ENCODE assay signal across 32 cellular contexts in genomic region chr5:129718766-129719165, GRCh38. TPM values are rescaled to one million over a fixed set of nuclear protein-coding genes. Genes with fewer than 3 reads are reported as not detected.
"Had no signal": no experiment of that assay in that cellular context is flagged by ENCODE, and none has a peak within 500 bp of the region (broad histone marks: within the 10 kb centered on the region; RNA-seq: fewer than 3 reads in every experiment).

No MANE protein-coding gene starts in this region.

- H3K4me3 Mint-ChIP-seq: activated CD4-positive, alpha-beta memory T cell treated with anti-CD3 and anti-CD28 coated beads for 36 hours; activated CD4-positive, alpha-beta T cell treated with anti-CD3 and anti-CD28 coated beads, Interleukin-2, amount 10 ng/mL, durations not matched to agents 7 days and 5 days; activated naive CD4-positive, alpha-beta T cell treated with anti-CD3 and anti-CD28 coated beads, Interleukin-2, amount 10 ng/mL, durations not matched to agents 7 days and 5 days; activated naive CD8-positive, alpha-beta T cell treated with anti-CD3 and anti-CD28 coated beads for 36 hours; activated T-helper 17 cell treated with anti-CD3 and anti-CD28 coated beads, Interleukin-2, amount 50 U/mL, for 72 hours had no signal

- H3K4me1 ChIP-seq: adrenal gland, Peyer's patch, SJCRH30 had no signal

- H3K36me3 Mint-ChIP-seq: activated CD4-positive, alpha-beta memory T cell treated with anti-CD3 and anti-CD28 coated beads for 36 hours; activated naive CD4-positive, alpha-beta T cell treated with anti-CD3 and anti-CD28 coated beads, Interleukin-2, amount 10 ng/mL, durations not matched to agents 7 days and 5 days; activated naive CD8-positive, alpha-beta T cell treated with anti-CD3 and anti-CD28 coated beads for 36 hours had no signal

- H3K4me3 ChIP-seq: adrenal gland, Peyer's patch, SJCRH30 had no signal

- H3K36me3 ChIP-seq: adrenal gland, Peyer's patch, SJCRH30 had no signal

- H3K9me3 Mint-ChIP-seq: activated CD4-positive, alpha-beta memory T cell treated with anti-CD3 and anti-CD28 coated beads for 36 hours; activated CD4-positive, alpha-beta T cell treated with anti-CD3 and anti-CD28 coated beads, Interleukin-2, amount 10 ng/mL, durations not matched to agents 7 days and 5 days; activated naive CD4-positive, alpha-beta T cell treated with anti-CD3 and anti-CD28 coated beads, Interleukin-2, amount 10 ng/mL, durations not matched to agents 7 days and 5 days; activated naive CD8-positive, alpha-beta T cell treated with anti-CD3 and anti-CD28 coated beads for 36 hours; activated T-helper 17 cell treated with anti-CD3 and anti-CD28 coated beads, Interleukin-2, amount 50 U/mL, for 72 hours had no signal

- H3K4me2 ChIP-seq: SK-N-SH had no signal

- H3K4me1 Mint-ChIP-seq: activated CD4-positive, alpha-beta T cell treated with anti-CD3 and anti-CD28 coated beads, Interleukin-2, amount 10 ng/mL, durations not matched to agents 7 days and 5 days; activated naive CD4-positive, alpha-beta T cell treated with anti-CD3 and anti-CD28 coated beads, Interleukin-2, amount 10 ng/mL, durations not matched to agents 7 days and 5 days; activated naive CD8-positive, alpha-beta T cell treated with anti-CD3 and anti-CD28 coated beads for 36 hours; activated T-helper 17 cell treated with anti-CD3 and anti-CD28 coated beads, Interleukin-2, amount 50 U/mL, for 72 hours had no signal

- DNase-seq: activated CD4-positive, alpha-beta memory T cell treated with anti-CD3 and anti-CD28 coated beads for 36 hours; activated CD4-positive, alpha-beta T cell treated with anti-CD3 and anti-CD28 coated beads, Interleukin-2, amount 10 ng/mL, durations not matched to agents 7 days and 5 days; activated CD4-positive, CD25-positive, alpha-beta regulatory T cell; activated CD8-positive, alpha-beta memory T cell treated with anti-CD3 and anti-CD28 coated beads for 24 hours; activated gamma-delta T cell treated with Interleukin-2 at 50 U/mL for 16 hours; activated naive CD4-positive, alpha-beta T cell treated with anti-CD3 and anti-CD28 coated beads, Interleukin-2, amount 10 ng/mL, durations not matched to agents 7 days and 5 days; activated naive CD8-positive, alpha-beta T cell treated with anti-CD3 and anti-CD28 coated beads for 36 hours; activated T-cell treated with anti-CD3 and anti-CD28 coated beads for 4 hours; activated T-cell treated with anti-CD3 and anti-CD28 coated beads, Interleukin-2, amount 50 U/mL, for 48 hours; adrenal gland; anterior cingulate cortex; KG1; NCI-H1048; NCI-H146; NCI-H187 treated with DMSO at 0.1 percent for 48 hours; NCI-H2081 treated with DMSO at 0.1 percent for 48 hours; NCI-H510A; NCI-H526 treated with DMSO at 0.1 percent for 48 hours; NCI-H82; OCI-M1; Peyer's patch; Right ventricle myocardium superior; SJCRH30; SK-N-SH; T-helper 1 cell had no signal

- H3K27ac ChIP-seq: adrenal gland, Peyer's patch, RWPE1, SJCRH30, VCaP had no signal

- H3K27me3 ChIP-seq: adrenal gland, Peyer's patch, SJCRH30 had no signal

- H3K27ac Mint-ChIP-seq: activated CD4-positive, alpha-beta memory T cell treated with anti-CD3 and anti-CD28 coated beads for 36 hours; activated CD4-positive, alpha-beta T cell treated with anti-CD3 and anti-CD28 coated beads, Interleukin-2, amount 10 ng/mL, durations not matched to agents 7 days and 5 days; activated naive CD4-positive, alpha-beta T cell treated with anti-CD3 and anti-CD28 coated beads, Interleukin-2, amount 10 ng/mL, durations not matched to agents 7 days and 5 days; activated naive CD8-positive, alpha-beta T cell treated with anti-CD3 and anti-CD28 coated beads for 36 hours; activated T-helper 17 cell treated with anti-CD3 and anti-CD28 coated beads, Interleukin-2, amount 50 U/mL, for 72 hours had no signal

- H3K9ac ChIP-seq: SK-N-SH had no signal

- H3K9me3 ChIP-seq: adrenal gland, Peyer's patch, SJCRH30, SK-N-SH had no signal

- H3K27me3 Mint-ChIP-seq: activated CD4-positive, alpha-beta memory T cell treated with anti-CD3 and anti-CD28 coated beads for 36 hours; activated CD4-positive, alpha-beta T cell treated with anti-CD3 and anti-CD28 coated beads, Interleukin-2, amount 10 ng/mL, durations not matched to agents 7 days and 5 days; activated naive CD4-positive, alpha-beta T cell treated with anti-CD3 and anti-CD28 coated beads, Interleukin-2, amount 10 ng/mL, durations not matched to agents 7 days and 5 days; activated naive CD8-positive, alpha-beta T cell treated with anti-CD3 and anti-CD28 coated beads for 36 hours; activated T-helper 17 cell treated with anti-CD3 and anti-CD28 coated beads, Interleukin-2, amount 50 U/mL, for 72 hours had no signal

RNA-seq across cellular contexts. Expression of gene MINAR2, which starts 29.1 kb away (rescaled TPM):
- total RNA-seq: activated CD4-positive, alpha-beta memory T cell treated with anti-CD3 and anti-CD28 coated beads for 36 hours; activated CD4-positive, alpha-beta T cell treated with anti-CD3 and anti-CD28 coated beads, Interleukin-2, amount 10 ng/mL, durations not matched to agents 7 days and 5 days; activated naive CD8-positive, alpha-beta T cell treated with anti-CD3 and anti-CD28 coated beads for 36 hours; adrenal gland; bronchial epithelial cell; LHCN-M2; M059J; Peyer's patch; Right ventricle myocardium superior; SJCRH30; T-helper 2 cell treated with Interferon-gamma antibody and Interleukin-4, amounts not matched to agents 100 ng/mL and 5 ng/mL, for 36 hours had no signal
